ENCODE assay signal across 9 cellular contexts in genomic region chr6:106702046-106702445, GRCh38.
DNase-seq lines count a peak whose midpoint lies in the region; ATAC-seq and TF ChIP-seq lines count a peak whose summit lies in the region.
"Had no signal": no experiment of that assay in that cellular context is flagged by ENCODE, and none has a peak within 500 bp of the region (broad histone marks: within the 10 kb centered on the region; RNA-seq: fewer than 3 reads in every experiment).

No MANE protein-coding gene starts in this region.

- no peaks in the 10 kb centered on the region for H3K9me3 ChIP-seq in thyroid gland

- no peak overlapping the region for H3K4me3 Mint-ChIP-seq in CD14-positive monocyte

- ATAC-seq in HG02970 (IDR thresholded peaks at IDR 0.05; ENCODE audit: low FRiP score, unreplicated experiment) (peak; percentile 34), left ventricle myocardium superior (no peak)

- H3K27me3 ChIP-seq in thyroid gland, result no peaks in the 10 kb centered on the region

- H3K27ac ChIP-seq in thyroid gland, result peak overlapping the region; percentile 64 to 73 (median 71)

- H3K4me1 ChIP-seq in thyroid gland, result peaks cover 13 to 17% of the 10 kb centered on the region in 2 donors

- H3K36me3 Mint-ChIP-seq in CD14-positive monocyte, result no peaks in the 10 kb centered on the region

- peaks cover 1 to 8% (median 7%) of the 10 kb centered on the region in 3 donors for H3K27me3 Mint-ChIP-seq in CD14-positive monocyte (ENCODE audit: low read depth in 3 of 3)

- TF ChIP-seq CTCF in thyroid gland (IDR thresholded peaks at IDR 0.05) (no peak), CD14-positive monocyte (IDR thresholded peaks at IDR 0.05) (no peak)

- H3K4me3 ChIP-seq in thyroid gland (replicated peaks in 1 of 3), result no peak overlapping the region

- no peak for TF ChIP-seq POLR2A in thyroid gland (IDR thresholded peaks at IDR 0.05)

- no peak overlapping the region for H3K27ac Mint-ChIP-seq in CD14-positive monocyte

- no peaks in the 10 kb centered on the region for H3K36me3 ChIP-seq in thyroid gland

- peaks cover 5 to 17% (median 13%) of the 10 kb centered on the region in 7 donors for H3K9me3 Mint-ChIP-seq in CD14-positive monocyte

- intact Hi-C loops in thyroid gland (cut with DNase I), result no loop called here
- intact Hi-C loops in left ventricle myocardium superior (cut with micrococcal nuclease), result no loop called here
- intact Hi-C loops in CD14-positive monocyte (cut with micrococcal nuclease), result no loop called here

- DNase-seq in NCI-H2196 (lab: John Stamatoyannopoulos, UW; ENCODE audit: unreplicated experiment) (peak; percentile 51), NCI-H2196 treated with DMSO at 0.1 percent for 48 hours (lab: John Stamatoyannopoulos, UW; ENCODE audit: unreplicated experiment) (no peak), NCI-H748 (lab: John Stamatoyannopoulos, UW; ENCODE audit: unreplicated experiment) (peak; percentile 77), thyroid gland (no peak), left ventricle myocardium superior (no peak), CD14-positive monocyte (ENCODE audit: low spot score) (no peak)
- no peak for DNase-seq in activated CD4-positive, alpha-beta T cell treated with anti-CD3 and anti-CD28 coated beads, Interleukin-2, amount 50 U/mL, for 48 hours
- DNase-seq: HCEC 1CT had no signal

- WGBS in thyroid gland, 2 donors, result 61 to 66% methylated on average over 4 of the region's 4 CpGs

- H3K4me1 Mint-ChIP-seq in CD14-positive monocyte, result peaks cover 7% of the 10 kb centered on the region

Comparison
In these comparisons a context has a peak if more than half of its experiments do, and no peak if none do; other contexts are left out.
1. DNase-seq: peak in NCI-H2196 (single experiment) and NCI-H748 (single experiment); none in NCI-H2196 treated with DMSO at 0.1 percent for 48 hours (single experiment), thyroid gland (0 of 2), activated CD4-positive, alpha-beta T cell treated with anti-CD3 and anti-CD28 coated beads, Interleukin-2, amount 50 U/mL, for 48 hours (0 of 2), left ventricle myocardium superior (single experiment) and CD14-positive monocyte (single experiment).